18 cellular contexts compared by ENCODE assay signal in genomic region chr11:119288219-119288618, GRCh38. TPM values are rescaled to one million over a fixed set of nuclear protein-coding genes. Genes with fewer than 3 reads are reported as not detected.
DNase-seq lines count a peak whose midpoint lies in the region; ATAC-seq and TF ChIP-seq lines count a peak whose summit lies in the region.
"Had no signal": no experiment of that assay in that cellular context is flagged by ENCODE, and none has a peak within 500 bp of the region (broad histone marks: within the 10 kb centered on the region; RNA-seq: fewer than 3 reads in every experiment).

No MANE protein-coding gene starts in this region.

- H3K27me3 ChIP-seq in cardiac muscle cell (no peaks in the 10 kb centered on the region), parathyroid adenoma (ENCODE audit: control insufficient read depth, insufficient read depth, low read length) (no peaks in the 10 kb centered on the region)

- DNase-seq in cardiac muscle cell (ENCODE audit: low read depth in 1 of 2, low spot score in 1 of 2), result no peak
- DNase-seq in Right ventricle myocardium superior, result no peak
- no peak for DNase-seq in activated gamma-delta T cell treated with Interleukin-2 at 50 U/mL for 16 hours
- no peak for DNase-seq in mucosa of descending colon
- no peak for DNase-seq in SW480 (ENCODE audit: low spot score)
- DNase-seq: C1 segment of cervical spinal cord; Caco-2; CD4-positive, alpha-beta memory T cell; DMS153; DND-41; GOT3; HFFc6 had no signal

- TF ChIP-seq CTCF in cardiac muscle cell (IDR thresholded peaks at IDR 0.05; ENCODE audit: low read depth, low read length) (no peak), VCaP (conservative IDR thresholded peaks at IDR 0.05) (no peak), parathyroid adenoma (IDR thresholded peaks at IDR 0.05) (no peak), mucosa of descending colon (IDR thresholded peaks at IDR 0.05) (no peak)

- H3K36me3 ChIP-seq in cardiac muscle cell (peaks cover 30% of the 10 kb centered on the region), parathyroid adenoma (ENCODE audit: control insufficient read depth, insufficient read depth, low read length) (no peaks in the 10 kb centered on the region), mucosa of descending colon (ENCODE audit: low read depth) (no peaks in the 10 kb centered on the region)

- H3K27ac ChIP-seq in cardiac muscle cell (peak overlapping the region; percentile 66), VCaP (peak overlapping the region; percentile 36), parathyroid adenoma (peak overlapping the region; percentile 49)

- H3K4me3 ChIP-seq in cardiac muscle cell, result no peak overlapping the region
- H3K4me3 ChIP-seq in parathyroid adenoma (ENCODE audit: low read depth, low read length), result no peak overlapping the region
- H3K4me3 ChIP-seq in mucosa of descending colon, result no peak overlapping the region
- H3K4me3 ChIP-seq: HAP-1 had no signal

- H3K9me3 ChIP-seq in cardiac muscle cell (ENCODE audit: low read depth), result no peaks in the 10 kb centered on the region
- no peaks in the 10 kb centered on the region for H3K9me3 ChIP-seq in parathyroid adenoma (ENCODE audit: control insufficient read depth, low read length)
- H3K9me3 ChIP-seq in mucosa of descending colon, result peaks cover 11% of the 10 kb centered on the region

- no peak overlapping the region for H3K4me2 ChIP-seq in parathyroid adenoma (ENCODE audit: low read length)

- H3K4me1 ChIP-seq in cardiac muscle cell (ENCODE audit: low read depth) (peaks cover 6% of the 10 kb centered on the region), parathyroid adenoma (peaks cover 6% of the 10 kb centered on the region), mucosa of descending colon (ENCODE audit: low read depth) (no peaks in the 10 kb centered on the region)
- H3K4me1 ChIP-seq: Caco-2, HAP-1 had no signal

- ATAC-seq in Right ventricle myocardium superior (ENCODE audit: poor library complexity) (no peak), mucosa of descending colon (no peak)

- H3K9ac ChIP-seq in parathyroid adenoma, result no peak overlapping the region

- H3K79me2 ChIP-seq in parathyroid adenoma, result no peaks in the 10 kb centered on the region

- H2AFZ ChIP-seq in parathyroid adenoma, result no peak overlapping the region

- intact Hi-C loops in Right ventricle myocardium superior (cut with DNase I) (no loop called here), mucosa of descending colon (cut with DNase I, micrococcal nuclease) (no loop called here)

RNA-seq across cellular contexts. Expression of gene MCAM, which starts 28.7 kb away (rescaled TPM):
- total RNA-seq in cardiac muscle cell (32.5 and 49.3 TPM in 2 replicates), Right ventricle myocardium superior (41.9 TPM), mucosa of descending colon (100 to 1,000 TPM in 1 of 3 donors, 10 to 100 TPM in 1, 1 to 10 TPM in 1; 9.7 to 186 (median 32.5) TPM)
- 13.8 and 14.8 TPM in 2 replicates for polyA plus RNA-seq in cardiac muscle cell

RNA-seq across cellular contexts. Expression of gene RNF26, which starts 46.1 kb away (rescaled TPM):
- 7.3 and 18.6 TPM in 2 replicates for total RNA-seq in cardiac muscle cell
- polyA plus RNA-seq in cardiac muscle cell, result 45.6 and 99.8 TPM in 2 replicates
- 12.9 TPM for total RNA-seq in Right ventricle myocardium superior
- total RNA-seq in mucosa of descending colon, result 10 to 100 TPM; 20.7 to 24.7 (median 23.7) TPM

RNA-seq across cellular contexts. Expression of gene C1QTNF5, which starts 52.5 kb away (rescaled TPM):
- 3.4 and 8.0 TPM in 2 replicates for total RNA-seq in cardiac muscle cell
- polyA plus RNA-seq in cardiac muscle cell, result 5.8 and 10.4 TPM in 2 replicates
- 15.1 TPM for total RNA-seq in Right ventricle myocardium superior
- 10 to 100 TPM in 1 of 3 donors, 1 to 10 TPM in 2; 5.1 to 13.9 (median 9.3) TPM for total RNA-seq in mucosa of descending colon
- total RNA-seq: A172; A673; CD4-positive, alpha-beta memory T cell had no signal
- polyA plus RNA-seq: CD4-positive, alpha-beta memory T cell had no signal

RNA-seq across cellular contexts. Expression of gene MFRP, which starts 58.3 kb away (rescaled TPM):
- total RNA-seq in cardiac muscle cell, result not detected in 2 replicates
- polyA plus RNA-seq in cardiac muscle cell, result not detected in 2 replicates
- total RNA-seq in Right ventricle myocardium superior, result not detected
- total RNA-seq in mucosa of descending colon, result not detected
- total RNA-seq: A172; A673; Caco-2; CD4-positive, alpha-beta memory T cell; HFFc6 had no signal
- polyA plus RNA-seq: BJ; CD4-positive, alpha-beta memory T cell had no signal
